Comparison of ENCODE assay signal across 1 cellular context in the genomic region with DNA sequence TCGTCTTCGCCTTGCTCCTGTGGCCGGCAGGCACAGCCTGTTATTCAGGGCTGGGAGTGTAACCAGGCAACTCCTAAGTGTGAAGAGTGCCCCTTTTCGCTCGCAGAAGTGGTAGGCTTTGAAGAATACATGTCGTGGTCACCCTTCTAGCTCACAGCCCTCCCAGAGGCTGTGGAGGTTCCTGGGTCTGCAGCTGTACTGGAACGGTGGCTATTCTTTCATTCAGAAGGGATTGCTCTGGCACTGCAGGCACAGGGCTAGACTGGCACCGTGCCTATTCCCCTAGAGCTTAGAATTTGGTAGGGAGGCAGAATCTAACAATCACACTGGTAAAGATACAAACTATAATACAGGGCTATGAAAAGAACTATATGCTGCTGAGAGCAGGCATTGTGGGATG.
TF ChIP-seq lines count a peak whose summit lies in the region.

No MANE protein-coding gene starts in this region.

TF ChIP-seq in H1, 55 proteins besides CTCF, POLR2A, EP300 and RAD21:
- TF ChIP-seq RFX5 (IDR thresholded peaks at IDR 0.05; ENCODE audit: borderline replicate concordance, low read depth, low read length), result no peak
- TF ChIP-seq ASH2L (IDR thresholded peaks at IDR 0.05; ENCODE audit: low read length), result no peak
- TF ChIP-seq EZH2 (IDR thresholded peaks at IDR 0.05; ENCODE audit: low read depth, low read length, severe bottlenecking), result peak; percentile 27
- no peak for TF ChIP-seq CEBPB (IDR thresholded peaks at IDR 0.05; ENCODE audit: low read depth, low read length)
- TF ChIP-seq RBBP5 (IDR thresholded peaks at IDR 0.05; ENCODE audit: borderline replicate concordance, low read depth, low read length), result no peak
